In the genomic region with DNA sequence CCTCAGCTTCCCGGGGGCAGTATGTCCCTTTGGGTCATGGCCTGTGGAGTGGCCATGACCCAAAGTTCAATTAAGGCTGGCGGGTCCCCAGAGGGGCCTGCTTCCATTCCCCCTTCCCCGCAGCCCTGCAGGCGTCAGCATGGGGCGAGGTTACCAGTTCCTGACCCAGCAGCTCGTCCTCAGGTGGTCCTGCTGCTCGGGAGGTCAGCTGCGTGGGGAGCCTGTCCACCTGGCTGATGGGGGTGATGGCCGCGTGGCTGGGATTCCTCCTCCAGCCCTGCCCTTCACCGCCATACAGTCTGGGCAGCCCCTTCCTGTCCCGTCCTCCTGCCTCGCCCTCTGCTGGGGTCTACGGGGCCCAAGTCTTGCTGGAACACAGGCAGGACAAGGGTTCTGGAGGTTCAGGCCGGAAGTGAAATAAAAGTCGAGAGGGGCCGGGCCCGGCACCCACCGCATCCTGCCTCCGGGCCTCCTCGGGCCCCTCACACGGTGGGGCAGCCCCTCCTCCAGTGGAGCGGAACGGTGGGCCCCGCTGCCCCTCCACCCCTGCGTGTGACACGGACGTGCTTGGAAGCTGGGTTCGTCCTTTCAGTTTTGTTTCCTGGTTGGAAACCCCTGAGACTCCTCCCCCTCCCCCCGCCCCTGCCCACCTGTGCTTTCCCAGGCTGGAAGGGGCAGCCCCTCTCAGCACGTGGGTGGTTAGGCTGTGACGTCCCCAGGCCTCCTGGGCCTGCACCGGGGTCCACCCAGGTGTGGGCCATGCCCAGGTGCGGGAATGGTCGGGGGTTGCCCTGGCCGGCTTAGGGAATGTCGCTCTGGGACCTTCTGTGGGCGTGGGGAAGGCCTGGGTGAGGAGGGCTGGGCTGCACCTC, we compare ENCODE assay signal across 8 cellular contexts. TPM values are rescaled to one million over a fixed set of nuclear protein-coding genes. Genes with fewer than 3 reads are reported as not detected.
A peak's percentile ranks its signal among the peaks of the same experiment; 100 is the strongest.
DNase-seq lines count a peak whose midpoint lies in the region; ATAC-seq and TF ChIP-seq lines count a peak whose summit lies in the region.

No MANE protein-coding gene starts in this region.

- peaks cover 63% of the 10 kb centered on the region for H3K36me3 ChIP-seq in KOPT-K1 (ENCODE audit: insufficient read depth, low read length)
- H3K36me3 ChIP-seq in right lobe of liver, result no peaks in the 10 kb centered on the region

- H3K27ac ChIP-seq in KOPT-K1 (ENCODE audit: low read depth, low read length, poor library complexity, severe bottlenecking) (peak overlapping the region; percentile 68), right lobe of liver (peak overlapping the region; percentile 21 to 47 (median 26))

- H3K27ac Mint-ChIP-seq in CD14-positive monocyte, result peak overlapping the region in 4 of 7 donors; percentile 13 to 63 (median 55)

- DNase-seq in CD14-positive monocyte (ENCODE audit: low spot score) (no peak), right lobe of liver (peak in 2 of 3 donors; percentile 46 to 50), inferior parietal cortex (ENCODE audit: extremely low spot score) (no peak), G401 (ENCODE audit: low spot score) (no peak)
- DNase-seq in activated naive CD4-positive, alpha-beta T cell (lab: John Stamatoyannopoulos, UW), result peak; percentile 62 to 77 (median 66)
- DNase-seq in stimulated activated CD8-positive, alpha-beta memory T cell treated with anti-CD3 and anti-CD28 coated beads, Interleukin-7, amount 100 ng/mL, for 4 hours (ENCODE audit: low read depth in 2 of 2), result peak; percentile 80 to 84

- in situ Hi-C loops in G401 (cut with HindIII; ENCODE audit: low sequenced_read_pairs), result no loop called here

- no peaks in the 10 kb centered on the region for H3K9me3 Mint-ChIP-seq in CD14-positive monocyte

- ATAC-seq in GM19468 (IDR thresholded peaks at IDR 0.05; ENCODE audit: extremely low read depth, unreplicated experiment), result peak; percentile 28
- peak; percentile 6 to 27 (median 11) for ATAC-seq in right lobe of liver

- peaks cover 0 to 3% (median 2%) of the 10 kb centered on the region in 3 donors for H3K27me3 Mint-ChIP-seq in CD14-positive monocyte (ENCODE audit: low read depth in 3 of 3)

- intact Hi-C loops in CD14-positive monocyte (cut with micrococcal nuclease) (loop anchor here in 1 of 2 donors (10.0 kb wide), 1 partner anchor 47 kb away; no protein-coding TSS in a partner anchor), right lobe of liver (cut with DNase I) (no loop called here)

- H3K9me3 ChIP-seq in KOPT-K1 (ENCODE audit: insufficient read depth, low read length, poor library complexity, severe bottlenecking) (no peaks in the 10 kb centered on the region), right lobe of liver (no peaks in the 10 kb centered on the region)

- TF ChIP-seq CTCF in CD14-positive monocyte (IDR thresholded peaks at IDR 0.05) (no peak), right lobe of liver (IDR thresholded peaks at IDR 0.05) (no peak)

- H3K36me3 Mint-ChIP-seq in CD14-positive monocyte, result peaks cover 22 to 26% of the 10 kb centered on the region in 2 donors

- peaks cover 55% of the 10 kb centered on the region for H3K4me1 Mint-ChIP-seq in CD14-positive monocyte

- WGBS in right lobe of liver (ENCODE audit: insufficient coverage, low coverage, low lambda C conversion rate, missing lambda C conversion rate), result 21% methylated on average over 10 of the region's 38 CpGs

- H3K4me1 ChIP-seq in right lobe of liver, result peaks cover 0 to 34% (median 8%) of the 10 kb centered on the region in 4 donors

- peak; percentile 26 for TF ChIP-seq POLR2A in right lobe of liver (IDR thresholded peaks at IDR 0.05)

- peak overlapping the region; percentile 12 to 32 (median 14) for H3K4me3 ChIP-seq in right lobe of liver

- no peaks in the 10 kb centered on the region for H3K27me3 ChIP-seq in right lobe of liver

- peak overlapping the region; percentile 70 to 77 for H3K4me3 Mint-ChIP-seq in CD14-positive monocyte

RNA-seq across cellular contexts. Expression of a gene that starts 6.8 kb away (rescaled TPM):
- 1 to 10 TPM; 1.4 to 2.2 TPM for polyA plus RNA-seq in CD14-positive monocyte
- 10 to 100 TPM in 4 of 6 experiments, 1 to 10 TPM in 2; 7.3 to 17.9 (median 14.5) TPM for total RNA-seq in right lobe of liver
- total RNA-seq in G401 (2014; rRNA removed; shearing (Covaris generic)), result 4.8 and 8.7 TPM in 2 replicates

RNA-seq across cellular contexts. Expression of a gene that starts 31.6 kb away (rescaled TPM):
- polyA plus RNA-seq in CD14-positive monocyte, result not detected
- total RNA-seq in right lobe of liver, result 10 to 100 TPM in 2 of 6 experiments, 1 to 10 TPM in 2, under 1 TPM in 2; 0.39 to 14.5 (median 6.0) TPM
- total RNA-seq in G401 (2014; rRNA removed; shearing (Covaris generic)), result 4.4 and 5.5 TPM in 2 replicates

RNA-seq across cellular contexts. Expression of a gene that starts 36.2 kb away (rescaled TPM):
- under 1 TPM in 1 of 2 donors, not detected in 1; 0.04 TPM for polyA plus RNA-seq in CD14-positive monocyte
- total RNA-seq in right lobe of liver, result 1 to 10 TPM in 4 of 6 experiments, under 1 TPM in 2; 0.43 to 2.2 (median 1.5) TPM
- total RNA-seq in G401 (2014; rRNA removed; shearing (Covaris generic)), result 0.47 and 1.4 TPM in 2 replicates

Comparison
In these comparisons a context has a peak if more than half of its experiments do, and no peak if none do; other contexts are left out.
1. DNase-seq: peak in activated naive CD4-positive, alpha-beta T cell (4 of 4), right lobe of liver (2 of 3) and stimulated activated CD8-positive, alpha-beta memory T cell treated with anti-CD3 and anti-CD28 coated beads, Interleukin-7, amount 100 ng/mL, for 4 hours (2 of 2); none in CD14-positive monocyte (single experiment), inferior parietal cortex (single experiment) and G401 (single experiment).